Comparison of ENCODE assay signal across 16 cellular contexts in the genomic region with DNA sequence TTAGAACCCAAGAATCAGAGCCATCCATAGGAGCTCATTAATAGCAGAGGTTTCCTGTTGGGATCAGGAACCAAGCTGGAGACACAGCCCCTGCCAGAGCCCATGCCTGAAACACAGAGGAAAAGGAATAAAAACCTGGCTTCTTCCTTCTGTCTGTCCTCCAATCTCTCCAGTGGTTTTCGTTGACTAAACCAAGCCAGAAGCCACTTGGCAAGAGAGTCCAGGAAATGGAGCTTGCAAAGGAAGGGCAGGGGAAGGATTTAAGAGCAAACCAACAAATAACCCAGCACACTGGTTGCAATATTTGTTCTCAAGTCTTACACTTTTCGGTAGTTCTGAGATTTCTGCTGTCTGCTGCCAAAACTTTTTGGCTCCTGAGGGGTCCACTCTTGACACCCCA.
A peak's percentile ranks its signal among the peaks of the same experiment; 100 is the strongest.
DNase-seq lines count a peak whose midpoint lies in the region; ATAC-seq, FAIRE-seq and TF ChIP-seq lines count a peak whose summit lies in the region.
"Had no signal": no experiment of that assay in that cellular context is flagged by ENCODE, and none has a peak within 500 bp of the region (broad histone marks: within the 10 kb centered on the region; RNA-seq: fewer than 3 reads in every experiment).

No MANE protein-coding gene starts in this region.

- FAIRE-seq in endothelial cell of umbilical vein (lab: Jason Lieb, UNC): no peak
- FAIRE-seq: A204.1, D721Med, GM18507 had no signal

- no peak for DNase-seq in Right ventricle myocardium superior
- DNase-seq in left ventricle myocardium inferior: no peak
- DNase-seq in NCI-H69 (lab: John Stamatoyannopoulos, UW): peak; percentile 15
- DNase-seq in endothelial cell of umbilical vein (ENCODE audit: low read depth, low spot score): peak; percentile 34
- no peak for DNase-seq in mucosa of descending colon
- DNase-seq in coronary artery (ENCODE audit: low spot score): no peak
- no peak for DNase-seq in GM20000 (ENCODE audit: low spot score)
- DNase-seq: CD8-positive, alpha-beta T cell; COR-L47; H7 had no signal

- intact Hi-C loops in Right ventricle myocardium superior (cut with DNase I) (loop anchor here (10.0 kb wide), 1 partner anchor 134 kb away; the partner anchor contains the start of gene BMP2), left ventricle myocardium inferior (cut with micrococcal nuclease) (no loop called here), endothelial cell of umbilical vein (cut with micrococcal nuclease) (no loop called here), mucosa of descending colon (cut with DNase I, micrococcal nuclease) (no loop called here)

- TF ChIP-seq CTCF in left ventricle myocardium inferior (IDR thresholded peaks at IDR 0.05; ENCODE audit: borderline replicate concordance) (no peak), endothelial cell of umbilical vein (IDR thresholded peaks at IDR 0.05; ENCODE audit: extremely low read depth in 1 of 2, insufficient read depth in 1 of 2, low read depth in 1 of 2, low read length in 2 of 2) (no peak), mucosa of descending colon (IDR thresholded peaks at IDR 0.05) (no peak), coronary artery (IDR thresholded peaks at IDR 0.05) (no peak), GM20000 (IDR thresholded peaks at IDR 0.05; ENCODE audit: extremely low read depth, missing control alignments) (no peak)

- H3K4me2 ChIP-seq in endothelial cell of umbilical vein (ENCODE audit: insufficient read depth, low read length): no peak overlapping the region
- H3K4me2 ChIP-seq: GM23338 had no signal

- dilution Hi-C loops in endothelial cell of umbilical vein (cut with MboI; ENCODE audit: extremely low pct_ligation_motif_present, low sequenced_read_pairs): no loop called here

- H3K4me1 ChIP-seq in left ventricle myocardium inferior (no peaks in the 10 kb centered on the region), endothelial cell of umbilical vein (ENCODE audit: control insufficient read depth, extremely low read depth, insufficient read depth, low read length) (no peaks in the 10 kb centered on the region), mucosa of descending colon (ENCODE audit: low read depth) (no peaks in the 10 kb centered on the region)

- no peak overlapping the region for H3K9ac ChIP-seq in endothelial cell of umbilical vein (replicated peaks; ENCODE audit: extremely low read depth, insufficient read depth, low read length)

- no peaks in the 10 kb centered on the region for H3K79me2 ChIP-seq in endothelial cell of umbilical vein (ENCODE audit: control insufficient read depth, insufficient read depth, low read length)

- no peak overlapping the region for H2AFZ ChIP-seq in endothelial cell of umbilical vein (ENCODE audit: low read depth, low read length)
- H2AFZ ChIP-seq: GM23338 had no signal

- H4K20me1 ChIP-seq in endothelial cell of umbilical vein (replicated peaks; ENCODE audit: control insufficient read depth, extremely low read depth, insufficient read depth, low read length): no peaks in the 10 kb centered on the region

- peak; percentile 55 for ATAC-seq in Right ventricle myocardium superior (ENCODE audit: poor library complexity)
- ATAC-seq in mucosa of descending colon: peak; percentile 10
- ATAC-seq: CD8-positive, alpha-beta T cell; GM23338 had no signal

- no TSS peak for BruUV-seq in endothelial cell of umbilical vein (replicated peaks; lab: Mats Ljungman, UMichigan)

- H3K9me1 ChIP-seq in endothelial cell of umbilical vein (replicated peaks; ENCODE audit: control insufficient read depth, extremely low read depth, insufficient read depth, low read length): no peaks in the 10 kb centered on the region

- POLR2A ChIA-PET in endothelial cell of umbilical vein (lab: Charles Lee): no interaction called here

- H3K36me3 ChIP-seq in left ventricle myocardium inferior: no peaks in the 10 kb centered on the region
- H3K36me3 ChIP-seq in endothelial cell of umbilical vein (ENCODE audit: control insufficient read depth in 2 of 2, extremely low read depth in 1 of 2, insufficient read depth in 2 of 2, low read length in 2 of 2): no peaks in the 10 kb centered on the region
- H3K36me3 ChIP-seq in mucosa of descending colon (ENCODE audit: low read depth): no peaks in the 10 kb centered on the region

- no peak for TF ChIP-seq POLR2A in endothelial cell of umbilical vein (IDR thresholded peaks at IDR 0.05; ENCODE audit: low read depth, low read length)

- H3K27me3 ChIP-seq in left ventricle myocardium inferior (ENCODE audit: low read depth): no peaks in the 10 kb centered on the region
- no peaks in the 10 kb centered on the region for H3K27me3 ChIP-seq in endothelial cell of umbilical vein (ENCODE audit: control insufficient read depth in 2 of 2, insufficient read depth in 2 of 2, low read length in 2 of 2)

- H3K27ac ChIP-seq in left ventricle myocardium inferior (replicated peaks) (no peak overlapping the region), endothelial cell of umbilical vein (ENCODE audit: insufficient read depth, low read depth, low read length) (no peak overlapping the region), coronary artery (no peak overlapping the region)
- H3K27ac ChIP-seq: C4-2B, HL-60 had no signal

- CTCF ChIA-PET in endothelial cell of umbilical vein (lab: Charles Lee): interaction anchor here (2.3 to 3.7 kb wide), 3 partner anchors 48 to 365 kb away, joined by 7 to 14 read pairs (median 12); no protein-coding TSS in a partner anchor

- peaks cover 7% of the 10 kb centered on the region for H3K9me3 ChIP-seq in left ventricle myocardium inferior (replicated peaks)
- no peaks in the 10 kb centered on the region for H3K9me3 ChIP-seq in endothelial cell of umbilical vein (replicated peaks; ENCODE audit: control insufficient read depth, insufficient read depth, low read length)
- no peaks in the 10 kb centered on the region for H3K9me3 ChIP-seq in mucosa of descending colon

- no peak overlapping the region for H3K4me3 ChIP-seq in left ventricle myocardium inferior
- no peak overlapping the region for H3K4me3 ChIP-seq in endothelial cell of umbilical vein (replicated peaks in 1 of 3; ENCODE audit: insufficient read depth in 1 of 3, low read depth in 1 of 3, low read length in 3 of 3)
- H3K4me3 ChIP-seq in mucosa of descending colon: no peak overlapping the region
- no peak overlapping the region for H3K4me3 ChIP-seq in coronary artery
- H3K4me3 ChIP-seq: GM23338 had no signal

TF ChIP-seq in endothelial cell of umbilical vein, 7 proteins besides CTCF, POLR2A, EP300 and RAD21:
- TF ChIP-seq EZH2 (IDR thresholded peaks at IDR 0.05; ENCODE audit: borderline replicate concordance, low read depth, low read length, severe bottlenecking): no peak
- no peak for TF ChIP-seq FOS (IDR thresholded peaks at IDR 0.05; ENCODE audit: borderline replicate concordance, insufficient read depth, low read length)
- no peak for TF ChIP-seq MYC (IDR thresholded peaks at IDR 0.05; ENCODE audit: low read depth, low read length)
- TF ChIP-seq JUN (IDR thresholded peaks at IDR 0.05; ENCODE audit: borderline replicate concordance, insufficient read depth, insufficient read length, low read depth): no peak
- no peak for TF ChIP-seq MAX (IDR thresholded peaks at IDR 0.05; ENCODE audit: insufficient read depth, insufficient read length)
- TF ChIP-seq GATA2 (IDR thresholded peaks at IDR 0.05; ENCODE audit: insufficient read depth, insufficient read length, low read depth, low read length): no peak
- no peak for TF ChIP-seq POLR2AphosphoS5 (IDR thresholded peaks at IDR 0.05; ENCODE audit: insufficient read depth, low read depth, low read length)
TF ChIP-seq in endothelial cell of umbilical vein: peak in this region for 0.

Comparison
In these comparisons a context has a peak if more than half of its experiments do, and no peak if none do; other contexts are left out.
1. DNase-seq: peak in NCI-H69 (single experiment) and endothelial cell of umbilical vein (single experiment); none in Right ventricle myocardium superior (single experiment), left ventricle myocardium inferior (single experiment), mucosa of descending colon (0 of 3), coronary artery (single experiment) and GM20000 (single experiment).